ENCODE assay signal across 28 cellular contexts in the genomic region with DNA sequence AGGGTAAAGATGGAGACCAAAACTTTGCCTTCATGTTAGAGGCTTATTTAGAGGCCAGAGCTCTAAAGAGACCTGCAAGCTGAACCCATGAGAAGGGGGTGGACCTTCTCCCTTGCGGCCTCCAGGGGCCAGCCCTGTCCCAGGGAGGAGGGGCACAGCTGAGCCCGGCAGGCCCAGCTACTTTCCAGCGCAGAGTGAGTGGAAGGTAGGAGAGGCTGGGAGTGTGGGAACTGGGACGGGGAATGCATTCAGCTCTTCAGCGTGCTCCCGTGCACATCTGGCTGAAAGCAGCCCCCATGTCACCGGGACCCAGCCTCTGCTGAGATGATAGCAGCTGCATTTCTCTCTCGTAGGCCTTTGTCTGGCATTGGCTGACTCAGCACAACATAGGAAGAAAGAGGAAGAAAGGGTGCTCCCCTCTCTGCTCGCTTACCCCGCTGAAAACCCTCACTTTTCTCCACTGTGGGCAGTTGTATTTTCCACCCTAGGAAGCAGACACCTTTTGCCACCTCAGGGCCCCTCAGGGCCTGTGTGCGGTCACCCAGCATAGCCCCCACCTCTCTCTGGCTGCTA.
DNase-seq lines count a peak whose midpoint lies in the region; ATAC-seq and TF ChIP-seq lines count a peak whose summit lies in the region.
"Had no signal": no experiment of that assay in that cellular context is flagged by ENCODE, and none has a peak within 500 bp of the region (broad histone marks: within the 10 kb centered on the region; RNA-seq: fewer than 3 reads in every experiment).

No MANE protein-coding gene starts in this region.

- H2AK5ac ChIP-seq in H9 (ENCODE audit: insufficient read length, low read length) = no peak overlapping the region

- no peak overlapping the region for H2BK15ac ChIP-seq in H9 (ENCODE audit: low read depth, low read length)

- H3K14ac ChIP-seq in H9 (ENCODE audit: insufficient read depth, low read length) = no peak overlapping the region

- TF ChIP-seq CTCF in H9 (conservative IDR thresholded peaks at IDR 0.05) = no peak
- TF ChIP-seq CTCF in endodermal cell (conservative IDR thresholded peaks at IDR 0.05) = no peak
- TF ChIP-seq CTCF in lower leg skin (IDR thresholded peaks at IDR 0.05) = no peak

- H3K27ac ChIP-seq in H9 (ENCODE audit: insufficient read length, low read depth, low read length) (no peak overlapping the region), endodermal cell (ENCODE audit: low read depth, low read length) (no peak overlapping the region)
- H3K27ac ChIP-seq: HL-60, RWPE1 had no signal

- no peak overlapping the region for H3K4me2 ChIP-seq in H9 (ENCODE audit: insufficient read depth, insufficient read length, low read length)

- no peak overlapping the region for H3K4me3 ChIP-seq in endodermal cell (ENCODE audit: low read length)
- no peak overlapping the region for H3K4me3 ChIP-seq in lower leg skin (ENCODE audit: low read depth, poor library complexity, severe bottlenecking)

- H3K4ac ChIP-seq in H9 (ENCODE audit: low read depth, low read length) = no peak overlapping the region

- no peak overlapping the region for H4K91ac ChIP-seq in H9 (ENCODE audit: insufficient read length, low read depth, low read length)

- no peak overlapping the region for H4K5ac ChIP-seq in H9 (ENCODE audit: insufficient read length, low read depth, low read length)

- ATAC-seq in GM18858 (IDR thresholded peaks at IDR 0.05; ENCODE audit: unreplicated experiment) = no peak

- no peaks in the 10 kb centered on the region for H3K9me3 ChIP-seq in H9 (ENCODE audit: control insufficient read depth, low read depth, low read length)
- peaks cover 23% of the 10 kb centered on the region for H3K9me3 ChIP-seq in endodermal cell (ENCODE audit: control insufficient read depth, low read length)

- H3K27me3 Mint-ChIP-seq in H9 (ENCODE audit: low read depth) (peaks cover 10% of the 10 kb centered on the region), endodermal cell (ENCODE audit: insufficient read depth) (peaks cover 2% of the 10 kb centered on the region)

- H3K23ac ChIP-seq in H9 (ENCODE audit: insufficient read length, low read depth, low read length) = no peak overlapping the region

- intact Hi-C loops in lower leg skin (cut with DNase I; ENCODE audit: low total_unique reads) = loop anchor here (10.0 kb wide), 1 partner anchor 129 kb away; no protein-coding TSS in a partner anchor

- no peak overlapping the region for H3K56ac ChIP-seq in H9 (ENCODE audit: insufficient read length, low read depth, low read length)

- H3K4me1 Mint-ChIP-seq in H9 (peaks cover 37 to 53% of the 10 kb centered on the region in 2 experiments), endodermal cell (peaks cover 24% of the 10 kb centered on the region)
- H3K4me1 Mint-ChIP-seq: CD14-positive monocyte; CD8-positive, alpha-beta memory T cell had no signal

- H3K79me2 ChIP-seq in H9 (ENCODE audit: insufficient read depth, low read length) = no peaks in the 10 kb centered on the region

- no peak overlapping the region; a peak in 1 of 7 replicates for H3K27ac Mint-ChIP-seq in H9
- peak overlapping the region; percentile 14 for H3K27ac Mint-ChIP-seq in endodermal cell
- H3K27ac Mint-ChIP-seq: CD8-positive, alpha-beta memory T cell had no signal

- no peak for TF ChIP-seq POLR2A in lower leg skin (IDR thresholded peaks at IDR 0.05)

- H2BK120ac ChIP-seq in H9 (ENCODE audit: low read depth, low read length, poor library complexity, severe bottlenecking) = no peak overlapping the region

- H3K4me1 ChIP-seq in H9 (ENCODE audit: insufficient read depth, low read length) (no peaks in the 10 kb centered on the region; the same call in 1 of the 2 replicates), endodermal cell (ENCODE audit: control insufficient read depth, insufficient read depth, low read length) (peaks cover 10% of the 10 kb centered on the region)
- H3K4me1 ChIP-seq: BE2C had no signal

- H3K4me3 Mint-ChIP-seq in H9 (no peak overlapping the region), endodermal cell (no peak overlapping the region)
- H3K4me3 Mint-ChIP-seq: CD8-positive, alpha-beta memory T cell had no signal

- peaks cover 5% of the 10 kb centered on the region for H3K36me3 ChIP-seq in endodermal cell (ENCODE audit: control insufficient read depth, insufficient read depth, low read length)
- H3K36me3 ChIP-seq: BE2C had no signal

- no peak overlapping the region for H3K18ac ChIP-seq in H9 (ENCODE audit: insufficient read length, low read depth, low read length)

- no peak overlapping the region for H2BK5ac ChIP-seq in H9 (ENCODE audit: insufficient read length, low read length)

- no peaks in the 10 kb centered on the region for H3K79me1 ChIP-seq in H9 (ENCODE audit: insufficient read depth, low read depth, low read length, poor library complexity, severe bottlenecking)

- H2BK20ac ChIP-seq in H9 (ENCODE audit: low read depth, low read length, poor library complexity, severe bottlenecking) = no peak overlapping the region

- WGBS in H9 (ENCODE audit: extremely low coverage, insufficient read length, low lambda C conversion rate) = no CpG with 5 or more reads among the region's 11 CpGs
- WGBS in endodermal cell (ENCODE audit: insufficient coverage in 1 of 2, insufficient read length in 1 of 2), 2 experiments = 77 to 93% methylated on average over 5 to 11 of the region's 11 CpGs
- 69 to 76% methylated on average over 9 to 11 of the region's 11 CpGs for WGBS in lower leg skin, 2 donors

- no peaks in the 10 kb centered on the region for H4K20me1 ChIP-seq in H9 (ENCODE audit: control insufficient read depth, insufficient read depth, insufficient read length)

- H4K8ac ChIP-seq in H9 (replicated peaks; ENCODE audit: insufficient read length, low read depth, low read length) = no peak overlapping the region

- no peaks in the 10 kb centered on the region for H3K27me3 ChIP-seq in H9 (ENCODE audit: insufficient read depth, low read length)
- H3K27me3 ChIP-seq in endodermal cell (ENCODE audit: control insufficient read depth, insufficient read depth, low read length, poor library complexity, severe bottlenecking) = no peaks in the 10 kb centered on the region
- H3K27me3 ChIP-seq: BE2C had no signal

- H3K36me3 Mint-ChIP-seq in H9 (ENCODE audit: insufficient read depth in 1 of 3, low read depth in 3 of 3) (peaks cover 0 to 4% (median 0%) of the 10 kb centered on the region in 3 experiments; a peak in 3 of 7 replicates), endodermal cell (ENCODE audit: low read depth) (peaks cover 7% of the 10 kb centered on the region)
- H3K36me3 Mint-ChIP-seq: CD14-positive monocyte; CD8-positive, alpha-beta memory T cell had no signal

- no peaks in the 10 kb centered on the region for H3K23me2 ChIP-seq in H9 (ENCODE audit: insufficient read length, low read depth, low read length, poor library complexity, severe bottlenecking)

- H3T11ph ChIP-seq in H9 (ENCODE audit: low read length) = no peak overlapping the region

- no peak overlapping the region for H2AFZ ChIP-seq in H9 (ENCODE audit: low read length)

- H2BK12ac ChIP-seq in H9 (ENCODE audit: insufficient read length, low read depth, low read length) = no peak overlapping the region

- H3K9me3 Mint-ChIP-seq in H9 (no peaks in the 10 kb centered on the region), endodermal cell (peaks cover 21% of the 10 kb centered on the region)

- H3K9ac ChIP-seq in H9 (ENCODE audit: extremely low read depth, insufficient read length, low read length) = no peak overlapping the region
- H3K9ac ChIP-seq in endodermal cell (ENCODE audit: extremely low read depth, low read length, poor library complexity, severe bottlenecking) = no peak overlapping the region

- peak; percentile 42 for DNase-seq in H9
- DNase-seq in OCI-M1 (lab: John Stamatoyannopoulos, UW) = peak; percentile 25
- DNase-seq in endodermal cell = no peak
- DNase-seq in retina = peak; percentile 33
- DNase-seq in DMS153 (lab: John Stamatoyannopoulos, UW) = no peak
- no peak for DNase-seq in lower leg skin (ENCODE audit: low spot score in 2 of 2)
- DNase-seq: BE2C; CD8-positive, alpha-beta memory T cell; DMS 273 treated with DMSO at 0.1 percent for 48 hours; DMS79 treated with DMSO at 0.1 percent for 48 hours; GF-D8; GOT3; KBM-7; MV-4-11; NCI-H1105 treated with DMSO at 0.1 percent for 48 hours; NCI-H146; NCI-H1930; NCI-H2107; NCI-H446; NCI-H524 treated with DMSO at 0.1 percent for 48 hours; NCI-H774; NK-92 treated with Interleukin-12 subunit alpha and Interleukin-12 subunit beta, amount 100 ng/mL, for 24 hours; SHP77; T-helper 1 cell had no signal

Comparison
In these comparisons a context has a peak if more than half of its experiments do, and no peak if none do; other contexts are left out.
1. DNase-seq: peak in H9 (single experiment), OCI-M1 (single experiment) and retina (single experiment); none in endodermal cell (single experiment), DMS153 (single experiment) and lower leg skin (0 of 2).